Comparison of ENCODE assay signal across 10 cellular contexts in the genomic region with DNA sequence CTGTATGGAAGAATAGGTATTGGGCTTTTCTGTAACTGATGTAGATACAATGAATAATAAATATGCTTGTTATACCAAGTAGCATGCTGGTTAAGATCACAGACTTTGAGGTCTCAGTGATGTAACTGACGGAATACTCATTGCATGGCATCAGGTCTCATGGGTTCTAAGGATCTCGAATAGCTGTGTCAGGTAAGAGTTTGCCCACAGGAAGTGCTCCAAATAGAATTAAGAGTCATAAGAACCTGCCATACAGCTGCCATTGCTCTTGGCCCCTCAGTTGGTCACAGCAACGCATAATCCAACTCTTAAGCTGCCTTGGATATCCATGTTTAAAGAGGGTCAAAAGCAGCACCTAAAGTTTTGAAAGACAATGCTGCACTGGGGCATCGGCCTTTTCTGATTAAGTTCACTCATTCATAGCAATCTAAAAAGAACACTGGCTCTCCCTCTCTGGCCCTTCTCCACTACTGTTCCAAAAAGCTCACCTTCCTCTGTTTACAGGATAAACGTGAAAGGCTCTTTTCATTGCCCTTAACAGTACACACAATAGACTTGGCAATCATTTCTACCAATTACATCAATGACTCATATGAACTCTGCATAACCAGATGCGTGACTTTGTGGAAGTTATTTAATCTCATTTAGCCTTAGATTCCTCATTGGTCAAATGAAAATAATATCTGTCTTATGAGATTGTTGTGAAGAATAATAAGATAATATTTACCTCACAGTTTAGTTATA.
DNase-seq lines count a peak whose midpoint lies in the region; ATAC-seq, FAIRE-seq and TF ChIP-seq lines count a peak whose summit lies in the region.
"Had no signal": no experiment of that assay in that cellular context is flagged by ENCODE, and none has a peak within 500 bp of the region (broad histone marks: within the 10 kb centered on the region; RNA-seq: fewer than 3 reads in every experiment).

No MANE protein-coding gene starts in this region.

- H3K27ac ChIP-seq in endodermal cell (ENCODE audit: low read depth, low read length), result peak overlapping the region; percentile 52
- H3K27ac ChIP-seq in neuronal stem cell (replicated peaks; ENCODE audit: low read length), result no peak overlapping the region
- H3K27ac ChIP-seq: lower lobe of right lung had no signal

- no peak overlapping the region for H2BK5ac ChIP-seq in neuronal stem cell (ENCODE audit: low read length)

- no peak overlapping the region for H3K4me2 ChIP-seq in neuronal stem cell (ENCODE audit: insufficient read depth, low read length, poor library complexity, severe bottlenecking)

- no peaks in the 10 kb centered on the region for H3K4me1 Mint-ChIP-seq in endodermal cell
- H3K4me1 Mint-ChIP-seq in activated CD8-positive, alpha-beta T cell treated with anti-CD3 and anti-CD28 coated beads for 36 hours (ENCODE audit: low read depth), result peaks cover 37% of the 10 kb centered on the region

- no peak overlapping the region for H2BK120ac ChIP-seq in neuronal stem cell (ENCODE audit: low read depth, low read length)

- H3K36me3 Mint-ChIP-seq in endodermal cell (ENCODE audit: low read depth), result no peaks in the 10 kb centered on the region
- peaks cover 18% of the 10 kb centered on the region for H3K36me3 Mint-ChIP-seq in activated CD8-positive, alpha-beta T cell treated with anti-CD3 and anti-CD28 coated beads for 36 hours (ENCODE audit: low read depth)

- CTCF ChIA-PET in activated CD8-positive, alpha-beta T cell treated with anti-CD3 and anti-CD28 coated beads for 36 hours (lab: Charles Lee), result interaction anchor here (1.0 to 1.9 kb wide), 3 partner anchors 14 to 20 kb away, joined by 5 read pairs; no protein-coding TSS in a partner anchor

- no peaks in the 10 kb centered on the region for H3K27me3 ChIP-seq in endodermal cell (ENCODE audit: control insufficient read depth, insufficient read depth, low read length, poor library complexity, severe bottlenecking)
- no peaks in the 10 kb centered on the region for H3K27me3 ChIP-seq in neuronal stem cell (ENCODE audit: control insufficient read depth in 3 of 3, insufficient read depth in 3 of 3, low read depth in 1 of 3, low read length in 3 of 3)

- H3K4ac ChIP-seq in neuronal stem cell (ENCODE audit: low read length), result no peak overlapping the region

- no peak overlapping the region for H3K4me3 ChIP-seq in endodermal cell (ENCODE audit: low read length)
- no peak overlapping the region for H3K4me3 ChIP-seq in neuronal stem cell (ENCODE audit: low read length in 2 of 2)
- H3K4me3 ChIP-seq: lower lobe of right lung had no signal

- H3K79me1 ChIP-seq in neuronal stem cell (ENCODE audit: low read depth, low read length), result no peaks in the 10 kb centered on the region

- no peak overlapping the region for H3K27ac Mint-ChIP-seq in endodermal cell
- H3K27ac Mint-ChIP-seq in activated CD8-positive, alpha-beta T cell treated with anti-CD3 and anti-CD28 coated beads for 36 hours, result no peak overlapping the region

- no peak for ATAC-seq in activated CD8-positive, alpha-beta T cell treated with anti-CD3 and anti-CD28 coated beads for 36 hours
- ATAC-seq: lower lobe of right lung had no signal

- peak overlapping the region; percentile 68 for H2AFZ ChIP-seq in neuronal stem cell (ENCODE audit: low read length)

- FAIRE-seq in GM12892 (lab: Jason Lieb, UNC), result no peak

- POLR2A ChIA-PET in activated CD8-positive, alpha-beta T cell treated with anti-CD3 and anti-CD28 coated beads for 36 hours (lab: Charles Lee), result no interaction called here

- H3K4me3 Mint-ChIP-seq in endodermal cell, result no peak overlapping the region
- H3K4me3 Mint-ChIP-seq in activated CD8-positive, alpha-beta T cell treated with anti-CD3 and anti-CD28 coated beads for 36 hours, result no peak overlapping the region

- H4K91ac ChIP-seq in neuronal stem cell (ENCODE audit: low read depth, low read length, poor library complexity), result no peak overlapping the region

- no peaks in the 10 kb centered on the region for H3K9me3 Mint-ChIP-seq in endodermal cell
- no peaks in the 10 kb centered on the region for H3K9me3 Mint-ChIP-seq in activated CD8-positive, alpha-beta T cell treated with anti-CD3 and anti-CD28 coated beads for 36 hours

- H3K9me3 ChIP-seq in endodermal cell (ENCODE audit: control insufficient read depth, low read length), result no peaks in the 10 kb centered on the region
- H3K9me3 ChIP-seq in neuronal stem cell (replicated peaks in 1 of 2; ENCODE audit: control insufficient read depth in 2 of 2, insufficient read depth in 1 of 2, low read depth in 1 of 2, low read length in 2 of 2), result peaks cover 0 to 15% of the 10 kb centered on the region in 2 donors
- H3K9me3 ChIP-seq: lower lobe of right lung had no signal

- intact Hi-C loops in activated CD8-positive, alpha-beta T cell treated with anti-CD3 and anti-CD28 coated beads for 36 hours (cut with micrococcal nuclease), result no loop called here

- H3K18ac ChIP-seq in neuronal stem cell (ENCODE audit: low read length), result no peak overlapping the region

- whole genome bisulfite sequencing in endodermal cell (ENCODE audit: insufficient coverage in 1 of 2, insufficient read length in 1 of 2), 2 experiments, result 93 to 94% methylated on average over 5 to 6 of the region's 6 CpGs
- no CpG with 5 or more reads among the region's 6 CpGs for WGBS in neuronal stem cell (ENCODE audit: extremely low coverage in 2 of 2, insufficient read length in 2 of 2, insufficient replicate concordance in 1 of 2), 2 donors

- H3K36me3 ChIP-seq in endodermal cell (ENCODE audit: control insufficient read depth, insufficient read depth, low read length) (no peaks in the 10 kb centered on the region), neuronal stem cell (replicated peaks in 1 of 2; ENCODE audit: control insufficient read depth in 2 of 2, insufficient read depth in 2 of 2, low read length in 2 of 2) (no peaks in the 10 kb centered on the region)
- H3K36me3 ChIP-seq: lower lobe of right lung had no signal

- H2BK15ac ChIP-seq in neuronal stem cell (ENCODE audit: low read length), result no peak overlapping the region

- no peak overlapping the region for H2BK12ac ChIP-seq in neuronal stem cell (ENCODE audit: low read length)

- no peak for TF ChIP-seq POLR2A in GM12892 (IDR thresholded peaks at IDR 0.05; ENCODE audit: low read depth, low read length)

- H3K23ac ChIP-seq in neuronal stem cell (ENCODE audit: low read depth, low read length, poor library complexity), result no peak overlapping the region

- no peaks in the 10 kb centered on the region for H3K27me3 Mint-ChIP-seq in endodermal cell (ENCODE audit: insufficient read depth)
- no peaks in the 10 kb centered on the region for H3K27me3 Mint-ChIP-seq in activated CD8-positive, alpha-beta T cell treated with anti-CD3 and anti-CD28 coated beads for 36 hours

- H3K9ac ChIP-seq in endodermal cell (ENCODE audit: extremely low read depth, low read length, poor library complexity, severe bottlenecking) (no peak overlapping the region), neuronal stem cell (ENCODE audit: low read depth, low read length, poor library complexity) (no peak overlapping the region)

- H3K4me1 ChIP-seq in endodermal cell (ENCODE audit: control insufficient read depth, insufficient read depth, low read length) (no peaks in the 10 kb centered on the region), neuronal stem cell (ENCODE audit: control insufficient read depth in 2 of 2, insufficient read depth in 1 of 2, low read depth in 1 of 2, low read length in 2 of 2) (peaks cover 3 to 12% of the 10 kb centered on the region in 2 donors)
- H3K4me1 ChIP-seq: lower lobe of right lung had no signal

- no peak overlapping the region for H3K14ac ChIP-seq in neuronal stem cell (ENCODE audit: low read length)

- DNase-seq in DMS153 (lab: John Stamatoyannopoulos, UW) (peak; percentile 68), NCI-H2196 (lab: John Stamatoyannopoulos, UW; ENCODE audit: unreplicated experiment) (peak; percentile 87), endodermal cell (no peak), neuronal stem cell (ENCODE audit: low spot score) (no peak), GM20000 (ENCODE audit: low spot score) (no peak), GOT3 (lab: John Stamatoyannopoulos, UW) (no peak), GM12892 (ENCODE audit: insufficient read length) (no peak)
- no peak for DNase-seq in activated CD8-positive, alpha-beta T cell treated with anti-CD3 and anti-CD28 coated beads for 36 hours
- DNase-seq: DND-41, lower lobe of right lung had no signal

- TF ChIP-seq CTCF in endodermal cell (conservative IDR thresholded peaks at IDR 0.05) (no peak), GM20000 (IDR thresholded peaks at IDR 0.05; ENCODE audit: extremely low read depth, missing control alignments) (no peak)
- no peak for TF ChIP-seq CTCF in activated CD8-positive, alpha-beta T cell treated with anti-CD3 and anti-CD28 coated beads for 36 hours (IDR thresholded peaks at IDR 0.05)

- H2AK5ac ChIP-seq in neuronal stem cell (ENCODE audit: low read depth, low read length), result no peak overlapping the region

- H4K8ac ChIP-seq in neuronal stem cell (ENCODE audit: low read depth, low read length), result no peak overlapping the region

Comparison
In these comparisons a context has a peak if more than half of its experiments do, and no peak if none do; other contexts are left out.
1. DNase-seq: peak in DMS153 (single experiment) and NCI-H2196 (single experiment); none in endodermal cell (single experiment), neuronal stem cell (single experiment), activated CD8-positive, alpha-beta T cell treated with anti-CD3 and anti-CD28 coated beads for 36 hours (single experiment), GM20000 (single experiment), GOT3 (single experiment) and GM12892 (single experiment).